10 cellular contexts compared by ENCODE assay signal in genomic region chr3:106610362-106610997, GRCh38.
DNase-seq lines count a peak whose midpoint lies in the region; ATAC-seq and TF ChIP-seq lines count a peak whose summit lies in the region.
"Had no signal": no experiment of that assay in that cellular context is flagged by ENCODE, and none has a peak within 500 bp of the region (broad histone marks: within the 10 kb centered on the region; RNA-seq: fewer than 3 reads in every experiment).

No MANE protein-coding gene starts in this region.

- TF ChIP-seq POLR2A in prostate gland (IDR thresholded peaks at IDR 0.05): no peak

- no peaks in the 10 kb centered on the region for H3K27me3 ChIP-seq in fibroblast of lung (ENCODE audit: control insufficient read depth, insufficient read depth, low read length)
- no peaks in the 10 kb centered on the region for H3K27me3 ChIP-seq in skeletal muscle satellite cell (ENCODE audit: control insufficient read depth, insufficient read depth, low read length)
- H3K27me3 ChIP-seq in prostate gland (replicated peaks; ENCODE audit: insufficient read depth): no peaks in the 10 kb centered on the region

- intact Hi-C loops in prostate gland (cut with DNase I): loop anchor here (5.0 kb wide), 1 partner anchor 923 kb away; no protein-coding TSS in a partner anchor

- H3K4me3 Mint-ChIP-seq in activated naive CD8-positive, alpha-beta T cell: no peak overlapping the region
- H3K4me3 Mint-ChIP-seq in activated naive CD8-positive, alpha-beta T cell treated with anti-CD3 and anti-CD28 coated beads for 36 hours: no peak overlapping the region
- H3K4me3 Mint-ChIP-seq: activated CD4-positive, alpha-beta memory T cell treated with anti-CD3 and anti-CD28 coated beads for 36 hours; neural crest cell had no signal

- peak; percentile 70 for ATAC-seq in SK-N-SH treated with all-trans-retinoic acid at 6 μM for 48 hours

- TF ChIP-seq CTCF in fibroblast of lung (conservative IDR thresholded peaks at IDR 0.05 in 1 of 2, IDR thresholded peaks at IDR 0.05 in 1 of 2; ENCODE audit: low read depth in 1 of 2, low read length in 2 of 2) (no peak), prostate gland (IDR thresholded peaks at IDR 0.05) (no peak)

- H3K27ac Mint-ChIP-seq in activated naive CD8-positive, alpha-beta T cell: peak overlapping the region; percentile 70
- no peak overlapping the region for H3K27ac Mint-ChIP-seq in activated naive CD8-positive, alpha-beta T cell treated with anti-CD3 and anti-CD28 coated beads for 36 hours

- no peaks in the 10 kb centered on the region for H3K79me2 ChIP-seq in fibroblast of lung (ENCODE audit: control insufficient read depth, insufficient read depth, low read length)

- H3K4me1 Mint-ChIP-seq in activated naive CD8-positive, alpha-beta T cell (ENCODE audit: low read depth): peaks cover 23% of the 10 kb centered on the region
- peaks cover 28% of the 10 kb centered on the region for H3K4me1 Mint-ChIP-seq in activated naive CD8-positive, alpha-beta T cell treated with anti-CD3 and anti-CD28 coated beads for 36 hours

- no peaks in the 10 kb centered on the region for H3K9me3 ChIP-seq in fibroblast of lung (ENCODE audit: control insufficient read depth, insufficient read depth, low read depth, low read length)
- peaks cover 4% of the 10 kb centered on the region for H3K9me3 ChIP-seq in skeletal muscle satellite cell (replicated peaks; ENCODE audit: low read length)
- H3K9me3 ChIP-seq in prostate gland: no peaks in the 10 kb centered on the region

- no peaks in the 10 kb centered on the region for H3K27me3 Mint-ChIP-seq in activated naive CD8-positive, alpha-beta T cell
- no peaks in the 10 kb centered on the region for H3K27me3 Mint-ChIP-seq in activated naive CD8-positive, alpha-beta T cell treated with anti-CD3 and anti-CD28 coated beads for 36 hours
- H3K27me3 Mint-ChIP-seq: activated CD4-positive, alpha-beta memory T cell treated with anti-CD3 and anti-CD28 coated beads for 36 hours had no signal

- no peaks in the 10 kb centered on the region for H4K20me1 ChIP-seq in fibroblast of lung (ENCODE audit: control insufficient read depth, extremely low read depth, insufficient read depth, low read length)

- H3K9ac ChIP-seq in fibroblast of lung (ENCODE audit: insufficient read depth, low read length) (no peak overlapping the region), skeletal muscle satellite cell (ENCODE audit: low read depth, low read length) (peak overlapping the region; percentile 34)

- no peak for DNase-seq in activated naive CD8-positive, alpha-beta T cell treated with anti-CD3 and anti-CD28 coated beads for 36 hours
- DNase-seq in fibroblast of lung (ENCODE audit: low read depth in 2 of 2) (peak; percentile 34 to 62), prostate gland (ENCODE audit: low spot score) (no peak)
- DNase-seq in activated naive CD4-positive, alpha-beta T cell treated with Interleukin-2 at 50 U/mL for 16 hours: no peak
- DNase-seq in activated CD4-positive, alpha-beta T cell treated with anti-CD3 and anti-CD28 coated beads, Interleukin-2, amount 50 U/mL, for 1 hour: no peak

- peaks cover 6% of the 10 kb centered on the region for H3K36me3 Mint-ChIP-seq in activated naive CD8-positive, alpha-beta T cell
- H3K36me3 Mint-ChIP-seq in activated naive CD8-positive, alpha-beta T cell treated with anti-CD3 and anti-CD28 coated beads for 36 hours: peaks cover 9% of the 10 kb centered on the region

- peaks cover 12% of the 10 kb centered on the region for H3K9me3 Mint-ChIP-seq in activated naive CD8-positive, alpha-beta T cell (ENCODE audit: low read depth)
- H3K9me3 Mint-ChIP-seq in activated naive CD8-positive, alpha-beta T cell treated with anti-CD3 and anti-CD28 coated beads for 36 hours: peaks cover 12% of the 10 kb centered on the region

- H3K4me1 ChIP-seq in fibroblast of lung (ENCODE audit: control insufficient read depth, extremely low read depth, insufficient read depth, low read length) (no peaks in the 10 kb centered on the region), skeletal muscle satellite cell (ENCODE audit: control insufficient read depth, insufficient read depth, low read length) (peaks cover 34% of the 10 kb centered on the region), prostate gland (replicated peaks) (no peaks in the 10 kb centered on the region)

- H3K36me3 ChIP-seq in fibroblast of lung (ENCODE audit: control insufficient read depth, insufficient read depth, low read length) (no peaks in the 10 kb centered on the region), skeletal muscle satellite cell (ENCODE audit: insufficient read depth, low read length) (no peaks in the 10 kb centered on the region), prostate gland (no peaks in the 10 kb centered on the region)

- WGBS in prostate gland: 31% methylated on average over 2 of the region's 2 CpGs

- H3K4me3 ChIP-seq in fibroblast of lung (replicated peaks in 1 of 4; ENCODE audit: control extremely low read depth in 1 of 4, insufficient read depth in 1 of 4, low read depth in 3 of 4, low read length in 4 of 4) (no peak overlapping the region), skeletal muscle satellite cell (ENCODE audit: low read length) (no peak overlapping the region), prostate gland (no peak overlapping the region)

- H3K27ac ChIP-seq in fibroblast of lung (ENCODE audit: insufficient read depth, low read length) (no peak overlapping the region), prostate gland (no peak overlapping the region)

- no peak overlapping the region for H2AFZ ChIP-seq in fibroblast of lung (ENCODE audit: low read length)

- peak overlapping the region; percentile 44 for H3K4me2 ChIP-seq in fibroblast of lung (ENCODE audit: extremely low read depth, insufficient read depth, low read length)
- peak overlapping the region; percentile 43 for H3K4me2 ChIP-seq in skeletal muscle satellite cell (ENCODE audit: low read length)

TF ChIP-seq in SK-N-SH treated with all-trans-retinoic acid at 6 μM for 48 hours, 23 proteins besides CTCF, POLR2A, EP300 and RAD21 (continues in another document):
- TF ChIP-seq RARB (CRISPR knock-in tag; IDR thresholded peaks at IDR 0.05): no peak
- TF ChIP-seq ZFP3 (CRISPR knock-in tag; IDR thresholded peaks at IDR 0.05): no peak
- no peak for TF ChIP-seq CREB5 (CRISPR knock-in tag; IDR thresholded peaks at IDR 0.05; ENCODE audit: low read depth)
- TF ChIP-seq ZNF565 (CRISPR knock-in tag; conservative IDR thresholded peaks at IDR 0.05; ENCODE audit: low read depth): no peak
- TF ChIP-seq PATZ1 (CRISPR knock-in tag; IDR thresholded peaks at IDR 0.05; ENCODE audit: borderline replicate concordance): no peak
- TF ChIP-seq ZFP30 (CRISPR knock-in tag; IDR thresholded peaks at IDR 0.05): no peak
- no peak for TF ChIP-seq TCF4 (CRISPR knock-in tag; IDR thresholded peaks at IDR 0.05; ENCODE audit: borderline replicate concordance)
- TF ChIP-seq PPARA (CRISPR knock-in tag; IDR thresholded peaks at IDR 0.05; ENCODE audit: borderline replicate concordance): no peak
- no peak for TF ChIP-seq TOX (CRISPR knock-in tag; IDR thresholded peaks at IDR 0.05; ENCODE audit: borderline replicate concordance)
- TF ChIP-seq SNAI2 (CRISPR knock-in tag; IDR thresholded peaks at IDR 0.05): no peak
- no peak for TF ChIP-seq BACH2 (CRISPR knock-in tag; IDR thresholded peaks at IDR 0.05; ENCODE audit: borderline replicate concordance)
- no peak for TF ChIP-seq CSDC2 (CRISPR knock-in tag; IDR thresholded peaks at IDR 0.05)
- TF ChIP-seq CSRNP3 (CRISPR knock-in tag; IDR thresholded peaks at IDR 0.05): no peak
- no peak for TF ChIP-seq ZNF8 (CRISPR knock-in tag; IDR thresholded peaks at IDR 0.05)

Comparison
In these comparisons a context has a peak if more than half of its experiments do, and no peak if none do; other contexts are left out.
1. DNase-seq: peak in fibroblast of lung (2 of 2); none in activated naive CD8-positive, alpha-beta T cell treated with anti-CD3 and anti-CD28 coated beads for 36 hours (single experiment), prostate gland (single experiment), activated naive CD4-positive, alpha-beta T cell treated with Interleukin-2 at 50 U/mL for 16 hours (single experiment) and activated CD4-positive, alpha-beta T cell treated with anti-CD3 and anti-CD28 coated beads, Interleukin-2, amount 50 U/mL, for 1 hour (single experiment).